In genomic region chr2:120346667-120347358, GRCh38 we compare ENCODE assay signal across 1 cellular context.
TF ChIP-seq lines count a peak whose summit lies in the region.

No MANE protein-coding gene starts in this region.

TF ChIP-seq in SK-N-SH, 30 proteins besides CTCF, POLR2A, EP300 and RAD21 (continued from another document):
- TF ChIP-seq NFIC (IDR thresholded peaks at IDR 0.05; ENCODE audit: borderline replicate concordance) (no peak), SIN3A (IDR thresholded peaks at IDR 0.05; ENCODE audit: borderline replicate concordance, low read depth, low read length) (no peak), MXI1 (IDR thresholded peaks at IDR 0.05; ENCODE audit: low read depth, low read length) (no peak), IRF3 (IDR thresholded peaks at IDR 0.05; ENCODE audit: low read depth, low read length) (no peak), CHD2 (IDR thresholded peaks at IDR 0.05; ENCODE audit: low read length, partially characterized antibody) (no peak), MEF2A (IDR thresholded peaks at IDR 0.05; ENCODE audit: borderline replicate concordance, low read depth) (no peak), SMC3 (IDR thresholded peaks at IDR 0.05; ENCODE audit: low read depth, low read length) (no peak)
